Comparison of ENCODE assay signal across 30 cellular contexts in genomic region chr7:110281362-110281761, GRCh38.
"Had no signal": no experiment of that assay in that cellular context is flagged by ENCODE, and none has a peak within 500 bp of the region (broad histone marks: within the 10 kb centered on the region; RNA-seq: fewer than 3 reads in every experiment).

No MANE protein-coding gene starts in this region.

- H3K9me3 Mint-ChIP-seq: dendritic cell treated with granulocyte-macrophage colony-stimulating factor and Interleukin-4, amounts not matched to agents 40 ng/mL and 50 ng/mL, for 4 days; endodermal cell; mesothelial cell of epicardium; natural killer cell treated with Interleukin-12 subunit alpha and Interleukin-12 subunit beta and Interleukin-15 and Interleukin-18, amount 100 ng/mL, for 72 hours; neural crest cell; stimulated activated naive CD8-positive, alpha-beta T cell treated with anti-CD3 and anti-CD28 coated beads, Interleukin-15, amount 100 ng/mL, for 72 hours had no signal

- H3K27ac ChIP-seq: colonic mucosa, epithelial cell of prostate, gastrocnemius medialis, left lung, parathyroid adenoma, right lobe of liver, suprapubic skin, transverse colon, upper lobe of right lung, uterus had no signal

- FAIRE-seq: islet of Langerhans, small intestine had no signal

- H3K36me3 Mint-ChIP-seq: mesothelial cell of epicardium; naive B cell; natural killer cell treated with Interleukin-12 subunit alpha and Interleukin-12 subunit beta and Interleukin-15 and Interleukin-18, amount 100 ng/mL, for 72 hours; stimulated activated naive B cell treated with anti-CD40 and anti-IgM and Interleukin-4, amounts not matched to agents 10 μg/mL and 1 μg/mL and 100 μg/mL, for 72 hours had no signal

- H3K36me3 ChIP-seq: colonic mucosa, gastrocnemius medialis, left lung, right lobe of liver, suprapubic skin, transverse colon, upper lobe of right lung, uterus had no signal

- H3K4me1 Mint-ChIP-seq: naive B cell; neural crest cell; stimulated activated naive B cell treated with anti-CD40 and anti-IgM and Interleukin-4, amounts not matched to agents 10 μg/mL and 1 μg/mL and 100 μg/mL, for 72 hours; stimulated activated naive CD8-positive, alpha-beta T cell treated with anti-CD3 and anti-CD28 coated beads, Interleukin-15, amount 100 ng/mL, for 72 hours had no signal

- H3K79me2 ChIP-seq: parathyroid adenoma had no signal

- H3K27me3 ChIP-seq: colonic mucosa, gastrocnemius medialis, left lung, right lobe of liver, suprapubic skin, transverse colon, upper lobe of right lung, uterus had no signal

- H3K4me1 ChIP-seq: colonic mucosa, gastrocnemius medialis, left lung, parathyroid adenoma, right lobe of liver, suprapubic skin, transverse colon, upper lobe of right lung, uterus had no signal

- H3K4me3 ChIP-seq: colonic mucosa, gastrocnemius medialis, left lung, mucosa of descending colon, right lobe of liver, suprapubic skin, transverse colon, upper lobe of right lung, uterus had no signal

- ATAC-seq: esophagus mucosa; gastrocnemius medialis; left cardiac atrium; left lung; mucosa of descending colon; natural killer cell treated with Interleukin-12 subunit alpha and Interleukin-12 subunit beta and Interleukin-15 and Interleukin-18, amount 100 ng/mL, for 72 hours; right lobe of liver; stimulated activated naive B cell treated with anti-CD40 and anti-IgM and Interleukin-4, amounts not matched to agents 10 μg/mL and 1 μg/mL and 100 μg/mL, for 72 hours; stimulated activated naive CD8-positive, alpha-beta T cell treated with anti-CD3 and anti-CD28 coated beads, Interleukin-15, amount 100 ng/mL, for 72 hours; upper lobe of right lung had no signal

- H2AFZ ChIP-seq: parathyroid adenoma had no signal

- DNase-seq: colonic mucosa; effector CD8-positive, alpha-beta T cell; endodermal cell; foreskin fibroblast; gastrocnemius medialis; head of caudate nucleus; hippocampal formation; left cardiac atrium; left lung; mesenchymal stem cell; mucosa of descending colon; naive B cell; right lobe of liver; small intestine; stimulated activated CD4-positive, alpha-beta T cell treated with anti-CD3 and anti-CD28 coated beads, Interleukin-15, amount 100 ng/mL, for 24 hours; stimulated activated CD4-positive, alpha-beta T cell treated with anti-CD3 and anti-CD28 coated beads, Interleukin-2, amount 100 ng/mL, for 48 hours; stimulated activated naive B cell treated with anti-CD40 and anti-IgM and Interleukin-4, amounts not matched to agents 10 μg/mL and 1 μg/mL and 100 μg/mL, for 72 hours; stimulated activated naive CD8-positive, alpha-beta T cell treated with anti-CD3 and anti-CD28 coated beads, Interleukin-15, amount 100 ng/mL, for 72 hours; transverse colon; upper lobe of right lung; uterus had no signal

- H3K27ac Mint-ChIP-seq: dendritic cell treated with granulocyte-macrophage colony-stimulating factor and Interleukin-4, amounts not matched to agents 40 ng/mL and 50 ng/mL, for 4 days; endodermal cell; mesothelial cell of epicardium; naive B cell; natural killer cell treated with Interleukin-12 subunit alpha and Interleukin-12 subunit beta and Interleukin-15 and Interleukin-18, amount 100 ng/mL, for 72 hours; stimulated activated naive B cell treated with anti-CD40 and anti-IgM and Interleukin-4, amounts not matched to agents 10 μg/mL and 1 μg/mL and 100 μg/mL, for 72 hours had no signal

- H3K4me3 Mint-ChIP-seq: dendritic cell treated with granulocyte-macrophage colony-stimulating factor and Interleukin-4, amounts not matched to agents 40 ng/mL and 50 ng/mL, for 4 days; endodermal cell; mesothelial cell of epicardium; naive B cell; natural killer cell treated with Interleukin-12 subunit alpha and Interleukin-12 subunit beta and Interleukin-15 and Interleukin-18, amount 100 ng/mL, for 72 hours; neural crest cell; stimulated activated naive B cell treated with anti-CD40 and anti-IgM and Interleukin-4, amounts not matched to agents 10 μg/mL and 1 μg/mL and 100 μg/mL, for 72 hours; stimulated activated naive CD8-positive, alpha-beta T cell treated with anti-CD3 and anti-CD28 coated beads, Interleukin-15, amount 100 ng/mL, for 72 hours had no signal

- H3K9me3 ChIP-seq: colonic mucosa, gastrocnemius medialis, mucosa of descending colon, right lobe of liver, suprapubic skin, transverse colon, upper lobe of right lung, uterus had no signal

- H3K27me3 Mint-ChIP-seq: dendritic cell treated with granulocyte-macrophage colony-stimulating factor and Interleukin-4, amounts not matched to agents 40 ng/mL and 50 ng/mL, for 4 days; naive B cell; natural killer cell treated with Interleukin-12 subunit alpha and Interleukin-12 subunit beta and Interleukin-15 and Interleukin-18, amount 100 ng/mL, for 72 hours; stimulated activated naive B cell treated with anti-CD40 and anti-IgM and Interleukin-4, amounts not matched to agents 10 μg/mL and 1 μg/mL and 100 μg/mL, for 72 hours; stimulated activated naive CD8-positive, alpha-beta T cell treated with anti-CD3 and anti-CD28 coated beads, Interleukin-15, amount 100 ng/mL, for 72 hours had no signal

- H3K9ac ChIP-seq: parathyroid adenoma had no signal
